ENCODE assay signal across 15 cellular contexts in the genomic region with DNA sequence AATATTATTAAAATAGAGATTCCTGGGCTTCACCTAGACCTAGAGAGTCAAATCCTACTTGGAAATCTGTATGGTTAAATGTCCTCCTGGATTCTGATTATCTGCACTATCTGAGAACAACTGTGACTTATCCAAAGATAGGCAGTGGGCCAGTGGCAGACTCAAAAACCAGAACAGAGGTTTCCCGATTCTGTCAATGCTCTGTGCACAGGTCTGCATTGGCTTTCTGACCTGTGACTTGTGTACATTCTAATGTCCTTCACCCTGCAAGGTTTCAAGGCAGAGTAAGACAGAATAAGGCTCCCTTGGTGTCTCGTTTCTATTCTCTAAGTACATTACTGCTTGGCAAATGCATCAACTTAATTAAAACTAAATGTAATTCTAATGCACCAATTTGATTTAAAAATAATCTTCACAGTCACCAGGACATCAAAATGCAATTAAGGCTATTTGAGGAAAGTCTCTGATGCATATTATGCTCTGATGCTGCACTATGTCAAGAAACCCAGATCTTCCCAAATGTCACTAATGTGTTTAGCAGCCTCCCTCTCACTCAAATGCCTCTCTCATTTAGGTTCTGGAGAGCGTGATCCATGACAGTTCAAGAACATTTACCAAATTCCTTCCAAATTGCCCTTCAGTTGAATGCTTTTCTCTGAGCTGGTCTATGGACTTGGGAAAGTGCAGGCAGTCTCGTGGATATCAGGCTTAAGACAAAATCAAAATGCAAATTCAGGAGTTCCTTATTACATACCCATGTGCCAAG.
DNase-seq lines count a peak whose midpoint lies in the region; ATAC-seq and TF ChIP-seq lines count a peak whose summit lies in the region.
"Had no signal": no experiment of that assay in that cellular context is flagged by ENCODE, and none has a peak within 500 bp of the region (broad histone marks: within the 10 kb centered on the region; RNA-seq: fewer than 3 reads in every experiment).

No MANE protein-coding gene starts in this region.

- no peak for ATAC-seq in HG03045 (IDR thresholded peaks at IDR 0.05; ENCODE audit: unreplicated experiment)
- ATAC-seq: CD8-positive, alpha-beta T cell had no signal

- H3K4me2 ChIP-seq in parathyroid adenoma (ENCODE audit: low read length) = peak overlapping the region; percentile 13
- H3K4me2 ChIP-seq: BLaER1 treated with 17β-estradiol and CSF1 and Interleukin-3, amounts not matched to agents 10 nM and 100 nM had no signal

- no peaks in the 10 kb centered on the region for H3K79me2 ChIP-seq in parathyroid adenoma

- no peak for TF ChIP-seq CTCF in cardiac muscle cell (IDR thresholded peaks at IDR 0.05; ENCODE audit: low read depth, low read length)
- no peak for TF ChIP-seq CTCF in esophagus muscularis mucosa (IDR thresholded peaks at IDR 0.05)
- no peak for TF ChIP-seq CTCF in parathyroid adenoma (IDR thresholded peaks at IDR 0.05)

- no peak for TF ChIP-seq POLR2A in esophagus muscularis mucosa (IDR thresholded peaks at IDR 0.05; ENCODE audit: low read depth)

- no peak for TF ChIP-seq EP300 in esophagus muscularis mucosa (IDR thresholded peaks at IDR 0.05)

- 69% methylated on average over 4 of the region's 4 CpGs for WGBS in esophagus muscularis mucosa

- no peak overlapping the region for H3K9ac ChIP-seq in parathyroid adenoma
- H3K9ac ChIP-seq: BLaER1 treated with 17β-estradiol and CSF1 and Interleukin-3, amounts not matched to agents 10 nM and 100 nM had no signal

- H3K4me3 ChIP-seq in cardiac muscle cell (no peak overlapping the region), esophagus muscularis mucosa (no peak overlapping the region), parathyroid adenoma (ENCODE audit: low read depth, low read length) (no peak overlapping the region), HAP-1 (no peak overlapping the region)
- H3K4me3 ChIP-seq: BLaER1 treated with 17β-estradiol and CSF1 and Interleukin-3, amounts not matched to agents 10 nM and 100 nM had no signal

- peak overlapping the region; percentile 85 for H3K27ac ChIP-seq in cardiac muscle cell
- no peak overlapping the region for H3K27ac ChIP-seq in esophagus muscularis mucosa (replicated peaks in 1 of 4)
- no peak overlapping the region for H3K27ac ChIP-seq in parathyroid adenoma
- H3K27ac ChIP-seq: BLaER1 treated with 17β-estradiol and CSF1 and Interleukin-3, amounts not matched to agents 10 nM and 100 nM had no signal

- H2AFZ ChIP-seq in parathyroid adenoma = no peak overlapping the region

- in situ Hi-C loops in HAP-1 (cut with MboI; ENCODE audit: low sequenced_read_pairs) = no loop called here

- H3K4me1 ChIP-seq in cardiac muscle cell (ENCODE audit: low read depth) (peaks cover 34% of the 10 kb centered on the region), esophagus muscularis mucosa (peaks cover 0 to 3% (median 2%) of the 10 kb centered on the region in 4 donors), parathyroid adenoma (no peaks in the 10 kb centered on the region), HAP-1 (no peaks in the 10 kb centered on the region)
- H3K4me1 ChIP-seq: BLaER1 treated with 17β-estradiol and CSF1 and Interleukin-3, amounts not matched to agents 10 nM and 100 nM had no signal

- peak in 1 of 2 donors; percentile 56 for DNase-seq in cardiac muscle cell (ENCODE audit: low read depth in 1 of 2, low spot score in 1 of 2)
- DNase-seq in cardiac septum (ENCODE audit: low spot score) = no peak
- peak; percentile 24 for DNase-seq in esophagus muscularis mucosa (ENCODE audit: extremely low spot score)
- DNase-seq in HAP-1 (ENCODE audit: low spot score in 2 of 2) = no peak
- DNase-seq in DMS 273 treated with DMSO at 0.1 percent for 48 hours (lab: John Stamatoyannopoulos, UW) = no peak
- DNase-seq: 8988T; Calu3; CD8-positive, alpha-beta T cell; DMS53; DND-41; EL; H9 had no signal

- intact Hi-C loops in cardiac septum (cut with DNase I) = no loop called here
- intact Hi-C loops in esophagus muscularis mucosa (cut with DNase I) = no loop called here

- H3K36me3 ChIP-seq in cardiac muscle cell (no peaks in the 10 kb centered on the region), esophagus muscularis mucosa (no peaks in the 10 kb centered on the region), parathyroid adenoma (ENCODE audit: control insufficient read depth, insufficient read depth, low read length) (no peaks in the 10 kb centered on the region), HAP-1 (replicated peaks) (no peaks in the 10 kb centered on the region)
- H3K36me3 ChIP-seq: BLaER1 treated with 17β-estradiol and CSF1 and Interleukin-3, amounts not matched to agents 10 nM and 100 nM had no signal

- H3K27me3 ChIP-seq in cardiac muscle cell = no peaks in the 10 kb centered on the region
- H3K27me3 ChIP-seq in esophagus muscularis mucosa = no peaks in the 10 kb centered on the region
- H3K27me3 ChIP-seq in parathyroid adenoma (ENCODE audit: control insufficient read depth, insufficient read depth, low read length) = no peaks in the 10 kb centered on the region
- no peaks in the 10 kb centered on the region for H3K27me3 ChIP-seq in HAP-1 (ENCODE audit: low read depth)
- H3K27me3 ChIP-seq: BLaER1 treated with 17β-estradiol and CSF1 and Interleukin-3, amounts not matched to agents 10 nM and 100 nM had no signal

- H3K9me3 ChIP-seq in cardiac muscle cell (ENCODE audit: low read depth) (no peaks in the 10 kb centered on the region), esophagus muscularis mucosa (no peaks in the 10 kb centered on the region), parathyroid adenoma (ENCODE audit: control insufficient read depth, low read length) (no peaks in the 10 kb centered on the region), HAP-1 (no peaks in the 10 kb centered on the region)
- H3K9me3 ChIP-seq: BLaER1 treated with 17β-estradiol and CSF1 and Interleukin-3, amounts not matched to agents 10 nM and 100 nM had no signal
